In the genomic region with DNA sequence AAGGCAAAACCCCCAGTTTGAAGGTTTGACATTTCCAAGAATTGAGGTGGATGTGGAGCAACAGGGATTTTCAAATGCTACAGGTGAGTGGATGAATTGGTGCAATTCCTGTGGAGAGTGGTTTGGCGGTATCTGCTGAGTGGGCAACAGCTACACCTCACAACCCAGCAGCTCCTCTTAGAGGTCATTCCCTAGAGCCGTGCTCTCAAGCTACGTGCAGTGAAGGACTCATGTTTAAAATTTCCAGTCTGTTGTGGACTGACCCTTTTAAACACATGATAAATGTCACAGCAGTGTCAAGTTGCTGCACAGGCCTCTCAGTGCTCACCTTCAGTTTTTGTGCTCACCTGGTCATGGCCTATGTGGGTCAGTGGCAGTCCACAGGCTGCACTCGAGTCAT, we compare ENCODE assay signal across 9 cellular contexts. TPM values are rescaled to one million over a fixed set of nuclear protein-coding genes. Genes with fewer than 3 reads are reported as not detected.
"Had no signal": no experiment of that assay in that cellular context is flagged by ENCODE, and none has a peak within 500 bp of the region (broad histone marks: within the 10 kb centered on the region; RNA-seq: fewer than 3 reads in every experiment).

No MANE protein-coding gene starts in this region.

- FAIRE-seq: HTR-8/SVneo had no signal

- H3K9me3 ChIP-seq: HAP-1 had no signal

- H3K4me1 ChIP-seq: HAP-1 had no signal

- H3K36me3 ChIP-seq: HAP-1 had no signal

- H3K27ac ChIP-seq: GM23248 had no signal

- H3K4me3 ChIP-seq: GM23248, HAP-1 had no signal

- H3K9ac ChIP-seq: GM23248 had no signal

- H2AFZ ChIP-seq: GM23248 had no signal

- DNase-seq: GM23248, GOT3, H7 had no signal

- ATAC-seq: HCT116 had no signal

RNA-seq across cellular contexts. Expression of gene C3orf20, which starts 9.5 kb away (rescaled TPM):
- total RNA-seq: GM23248, H4, HT-29 had no signal
- polyA plus RNA-seq: GM23248, IgD-negative memory B cell had no signal
